10 cellular contexts compared by ENCODE assay signal in genomic region chr22:37419370-37419915, GRCh38. TPM values are rescaled to one million over a fixed set of nuclear protein-coding genes. Genes with fewer than 3 reads are reported as not detected.
DNase-seq lines count a peak whose midpoint lies in the region; ATAC-seq, FAIRE-seq and TF ChIP-seq lines count a peak whose summit lies in the region.
"Had no signal": no experiment of that assay in that cellular context is flagged by ENCODE, and none has a peak within 500 bp of the region (broad histone marks: within the 10 kb centered on the region; RNA-seq: fewer than 3 reads in every experiment).

No MANE protein-coding gene starts in this region.

- H2AFZ ChIP-seq in endothelial cell of umbilical vein (ENCODE audit: low read depth, low read length) (no peak overlapping the region), osteoblast (ENCODE audit: low read length) (no peak overlapping the region)

- no peak for DNase-seq in CD8-positive, alpha-beta memory T cell
- DNase-seq in Peyer's patch (peak in 1 of 3 donors; percentile 42), endothelial cell of umbilical vein (ENCODE audit: low read depth, low spot score) (no peak), osteoblast (ENCODE audit: insufficient read length, low spot score, missing footprints) (no peak), left lobe of liver (ENCODE audit: low spot score) (no peak), NCI-H510A (lab: John Stamatoyannopoulos, UW) (no peak)
- DNase-seq: KG1 had no signal

- dilution Hi-C loops in endothelial cell of umbilical vein (cut with MboI; ENCODE audit: extremely low pct_ligation_motif_present, low sequenced_read_pairs) = no loop called here

- H3K4me3 Mint-ChIP-seq in CD8-positive, alpha-beta memory T cell = peak overlapping the region; percentile 73 to 84 (median 76)

- H3K4me2 ChIP-seq in endothelial cell of umbilical vein (ENCODE audit: insufficient read depth, low read length) (peak overlapping the region; percentile 23), osteoblast (ENCODE audit: insufficient read depth, low read length) (no peak overlapping the region)

- peaks cover 12% of the 10 kb centered on the region for H3K4me1 ChIP-seq in CD8-positive, alpha-beta memory T cell (ENCODE audit: insufficient read depth, low read length)
- H3K4me1 ChIP-seq in Peyer's patch (peaks cover 0 to 16% (median 4%) of the 10 kb centered on the region in 4 donors), endothelial cell of umbilical vein (ENCODE audit: control insufficient read depth, extremely low read depth, insufficient read depth, low read length) (peaks cover 8% of the 10 kb centered on the region), osteoblast (ENCODE audit: insufficient read depth, low read length) (no peaks in the 10 kb centered on the region)
- H3K4me1 ChIP-seq: pancreas had no signal

- H3K9me3 ChIP-seq in CD8-positive, alpha-beta memory T cell (ENCODE audit: low read length) = no peaks in the 10 kb centered on the region
- no peaks in the 10 kb centered on the region for H3K9me3 ChIP-seq in Peyer's patch
- no peaks in the 10 kb centered on the region for H3K9me3 ChIP-seq in endothelial cell of umbilical vein (replicated peaks; ENCODE audit: control insufficient read depth, insufficient read depth, low read length)
- H3K9me3 ChIP-seq in osteoblast (ENCODE audit: low read depth, low read length) = no peaks in the 10 kb centered on the region
- H3K9me3 ChIP-seq: pancreas had no signal

- no peaks in the 10 kb centered on the region for H3K9me3 Mint-ChIP-seq in CD8-positive, alpha-beta memory T cell

- no peaks in the 10 kb centered on the region for H3K79me2 ChIP-seq in endothelial cell of umbilical vein (ENCODE audit: control insufficient read depth, insufficient read depth, low read length)
- no peaks in the 10 kb centered on the region for H3K79me2 ChIP-seq in osteoblast (ENCODE audit: insufficient read depth, low read length)

- intact Hi-C loops in endothelial cell of umbilical vein (cut with micrococcal nuclease) = no loop called here

- no peak for TF ChIP-seq POLR2A in Peyer's patch (IDR thresholded peaks at IDR 0.05)
- TF ChIP-seq POLR2A in endothelial cell of umbilical vein (IDR thresholded peaks at IDR 0.05; ENCODE audit: low read depth, low read length) = no peak

- no peak for ATAC-seq in left lobe of liver
- ATAC-seq in GM19467 (IDR thresholded peaks at IDR 0.05; ENCODE audit: unreplicated experiment) = no peak
- ATAC-seq in HG02884 (IDR thresholded peaks at IDR 0.05; ENCODE audit: unreplicated experiment) = no peak

- POLR2A ChIA-PET in CD8-positive, alpha-beta memory T cell (lab: Charles Lee) = no interaction called here
- POLR2A ChIA-PET in endothelial cell of umbilical vein (lab: Charles Lee) = no interaction called here

- FAIRE-seq in endothelial cell of umbilical vein (lab: Jason Lieb, UNC) = no peak
- FAIRE-seq: pancreas had no signal

- TF ChIP-seq CTCF in Peyer's patch (IDR thresholded peaks at IDR 0.05) = no peak
- TF ChIP-seq CTCF in endothelial cell of umbilical vein (IDR thresholded peaks at IDR 0.05; ENCODE audit: extremely low read depth in 1 of 2, insufficient read depth in 1 of 2, low read depth in 1 of 2, low read length in 2 of 2) = no peak
- no peak for TF ChIP-seq CTCF in osteoblast (IDR thresholded peaks at IDR 0.05; ENCODE audit: extremely low read depth, low read depth, low read length)

- no peak overlapping the region for H3K27ac ChIP-seq in CD8-positive, alpha-beta memory T cell (ENCODE audit: low read depth, low read length)
- no peak overlapping the region for H3K27ac ChIP-seq in Peyer's patch
- H3K27ac ChIP-seq in endothelial cell of umbilical vein (ENCODE audit: insufficient read depth, low read depth, low read length) = no peak overlapping the region
- no peak overlapping the region for H3K27ac ChIP-seq in osteoblast (ENCODE audit: low read depth, low read length)
- H3K27ac ChIP-seq: pancreas had no signal

- H3K27me3 Mint-ChIP-seq in CD8-positive, alpha-beta memory T cell = peaks cover 42 to 67% of the 10 kb centered on the region in 2 donors

- no peaks in the 10 kb centered on the region for H4K20me1 ChIP-seq in endothelial cell of umbilical vein (replicated peaks; ENCODE audit: control insufficient read depth, extremely low read depth, insufficient read depth, low read length)
- no peaks in the 10 kb centered on the region for H4K20me1 ChIP-seq in osteoblast (ENCODE audit: insufficient read depth, low read length)

- peaks cover 24 to 31% (median 30%) of the 10 kb centered on the region in 3 donors for H3K4me1 Mint-ChIP-seq in CD8-positive, alpha-beta memory T cell

- no peak overlapping the region for H3K4me3 ChIP-seq in CD8-positive, alpha-beta memory T cell (ENCODE audit: low read length)
- peak overlapping the region in 3 of 4 donors; percentile 27 to 36 (median 28) for H3K4me3 ChIP-seq in Peyer's patch
- H3K4me3 ChIP-seq in endothelial cell of umbilical vein (replicated peaks in 1 of 3; ENCODE audit: insufficient read depth in 1 of 3, low read depth in 1 of 3, low read length in 3 of 3) = peak overlapping the region in 2 of 3 experiments; percentile 3 to 11
- peak overlapping the region; percentile 47 for H3K4me3 ChIP-seq in osteoblast (ENCODE audit: insufficient read depth, low read length)

- peaks cover 7% of the 10 kb centered on the region for H3K27me3 ChIP-seq in CD8-positive, alpha-beta memory T cell (ENCODE audit: insufficient read depth, low read length, poor library complexity, severe bottlenecking)
- H3K27me3 ChIP-seq in Peyer's patch (peaks cover 0 to 16% of the 10 kb centered on the region in 2 donors), endothelial cell of umbilical vein (ENCODE audit: control insufficient read depth in 2 of 2, insufficient read depth in 2 of 2, low read length in 2 of 2) (peaks cover 0 to 14% of the 10 kb centered on the region in 2 experiments), osteoblast (ENCODE audit: insufficient read depth, low read length) (peaks cover 49% of the 10 kb centered on the region)

- no peaks in the 10 kb centered on the region for H3K9me1 ChIP-seq in endothelial cell of umbilical vein (replicated peaks; ENCODE audit: control insufficient read depth, extremely low read depth, insufficient read depth, low read length)

- no peaks in the 10 kb centered on the region for H3K36me3 ChIP-seq in CD8-positive, alpha-beta memory T cell (ENCODE audit: insufficient read depth, low read length)
- H3K36me3 ChIP-seq in Peyer's patch (no peaks in the 10 kb centered on the region), endothelial cell of umbilical vein (ENCODE audit: control insufficient read depth in 2 of 2, extremely low read depth in 1 of 2, insufficient read depth in 2 of 2, low read length in 2 of 2) (no peaks in the 10 kb centered on the region), osteoblast (ENCODE audit: insufficient read depth, low read length) (no peaks in the 10 kb centered on the region)
- H3K36me3 ChIP-seq: pancreas had no signal

- H3K9ac ChIP-seq in endothelial cell of umbilical vein (replicated peaks; ENCODE audit: extremely low read depth, insufficient read depth, low read length) = no peak overlapping the region

- CTCF ChIA-PET in CD8-positive, alpha-beta memory T cell (lab: Charles Lee) = no interaction called here
- CTCF ChIA-PET in endothelial cell of umbilical vein (lab: Charles Lee) = no interaction called here

- H3K27ac Mint-ChIP-seq in CD8-positive, alpha-beta memory T cell = peak overlapping the region in 2 of 8 donors; percentile 49 to 98

- H3K36me3 Mint-ChIP-seq in CD8-positive, alpha-beta memory T cell = no peaks in the 10 kb centered on the region

- no TSS peak for BruUV-seq in endothelial cell of umbilical vein (replicated peaks; lab: Mats Ljungman, UMichigan)

TF ChIP-seq in endothelial cell of umbilical vein, 7 proteins besides CTCF, POLR2A, EP300 and RAD21:
- TF ChIP-seq FOS (IDR thresholded peaks at IDR 0.05; ENCODE audit: borderline replicate concordance, insufficient read depth, low read length) (no peak), GATA2 (IDR thresholded peaks at IDR 0.05; ENCODE audit: insufficient read depth, insufficient read length, low read depth, low read length) (no peak), EZH2 (IDR thresholded peaks at IDR 0.05; ENCODE audit: borderline replicate concordance, low read depth, low read length, severe bottlenecking) (no peak), POLR2AphosphoS5 (IDR thresholded peaks at IDR 0.05; ENCODE audit: insufficient read depth, low read depth, low read length) (no peak), JUN (IDR thresholded peaks at IDR 0.05; ENCODE audit: borderline replicate concordance, insufficient read depth, insufficient read length, low read depth) (no peak), MAX (IDR thresholded peaks at IDR 0.05; ENCODE audit: insufficient read depth, insufficient read length) (no peak), MYC (IDR thresholded peaks at IDR 0.05; ENCODE audit: low read depth, low read length) (no peak)

RNA-seq across cellular contexts. Expression of gene ELFN2, which starts 7.8 kb away (rescaled TPM):
- under 1 TPM; 0.09 to 0.20 TPM for total RNA-seq in CD8-positive, alpha-beta memory T cell
- polyA plus RNA-seq in CD8-positive, alpha-beta memory T cell = 0.02 TPM
- total RNA-seq in Peyer's patch (under 1 TPM in 1 of 4 donors, not detected in 3; under 0.01 TPM), endothelial cell of umbilical vein (1.3 and 1.4 TPM in 2 replicates), osteoblast (under 0.01 and 0.29 TPM in 2 replicates), left lobe of liver (0.23 TPM)
- 0.33 and 0.41 TPM in 2 replicates for polyA plus RNA-seq in endothelial cell of umbilical vein
- 0.23 and 0.34 TPM in 2 replicates for polyA plus RNA-seq in endothelial cell of umbilical vein (2011; cell fraction: cytosol; rRNA removed)
- 0.72 and 0.76 TPM in 2 replicates for polyA plus RNA-seq in endothelial cell of umbilical vein (2011; cell fraction: nucleus; rRNA removed)
- polyA plus RNA-seq in endothelial cell of umbilical vein (2012) = 4.9 and 5.1 TPM in 2 replicates
- 0.24 and 0.34 TPM in 2 replicates for polyA minus RNA-seq in endothelial cell of umbilical vein
- 0.20 TPM for polyA minus RNA-seq in endothelial cell of umbilical vein (2011; cell fraction: cytosol; rRNA and poly(A)+ RNA removed)
- 0.29 and 0.43 TPM in 2 replicates for polyA minus RNA-seq in endothelial cell of umbilical vein (2011; cell fraction: nucleus; rRNA and poly(A)+ RNA removed)
